Comparison of ENCODE assay signal across 8 cellular contexts in genomic region chr17:75877752-75878173, GRCh38. TPM values are rescaled to one million over a fixed set of nuclear protein-coding genes. Genes with fewer than 3 reads are reported as not detected.
DNase-seq lines count a peak whose midpoint lies in the region; ATAC-seq and TF ChIP-seq lines count a peak whose summit lies in the region.

No MANE protein-coding gene starts in this region.

- H3K27me3 ChIP-seq in foreskin keratinocyte (no peaks in the 10 kb centered on the region), neutrophil (peaks cover 91% of the 10 kb centered on the region)

- peak overlapping the region; percentile 77 for H3K4me3 Mint-ChIP-seq in type B pancreatic cell

- H3K4me3 ChIP-seq in neutrophil (ENCODE audit: low read depth in 1 of 2, low read length in 1 of 2) = peak overlapping the region; percentile 49 to 56

- TF ChIP-seq CTCF in GM12872 (IDR thresholded peaks at IDR 0.05; ENCODE audit: insufficient read depth, low read depth, low read length) = peak; percentile 58
- TF ChIP-seq CTCF in foreskin keratinocyte (conservative IDR thresholded peaks at IDR 0.05) = peak; percentile 72
- peak; percentile 74 for TF ChIP-seq CTCF in neutrophil (IDR thresholded peaks at IDR 0.05)
- TF ChIP-seq CTCF in type B pancreatic cell (conservative IDR thresholded peaks at IDR 0.05) = peak; percentile 70

- H3K27me3 Mint-ChIP-seq in type B pancreatic cell = peaks cover 48% of the 10 kb centered on the region

- H3K27ac Mint-ChIP-seq in type B pancreatic cell = no peak overlapping the region

- peak; percentile 77 for DNase-seq in RKO (ENCODE audit: low spot score)
- peak; percentile 51 for DNase-seq in activated gamma-delta T cell treated with anti-CD3 and anti-CD28 coated beads, Interleukin-2, amount 50 U/mL, for 16 hours (ENCODE audit: low read depth)
- peak; percentile 49 to 60 for DNase-seq in foreskin keratinocyte
- no peak for DNase-seq in type B pancreatic cell (ENCODE audit: extremely low spot score, unreplicated experiment)
- no peak for DNase-seq in NK-92 (lab: John Stamatoyannopoulos, UW; ENCODE audit: unreplicated experiment)

- H3K4me1 Mint-ChIP-seq in type B pancreatic cell (ENCODE audit: unreplicated experiment) = no peaks in the 10 kb centered on the region

- H3K36me3 ChIP-seq in neutrophil = no peaks in the 10 kb centered on the region

- peaks cover 18% of the 10 kb centered on the region for H3K4me1 ChIP-seq in foreskin keratinocyte
- peaks cover 32 to 35% of the 10 kb centered on the region in 2 experiments for H3K4me1 ChIP-seq in neutrophil (ENCODE audit: control insufficient read depth in 1 of 2, insufficient read depth in 1 of 2, low read depth in 1 of 2, low read length in 1 of 2)

- peak; percentile 68 for ATAC-seq in HG03521 (IDR thresholded peaks at IDR 0.05; ENCODE audit: unreplicated experiment)
- ATAC-seq in foreskin keratinocyte = peak; percentile 74

- H3K36me3 Mint-ChIP-seq in type B pancreatic cell = no peaks in the 10 kb centered on the region

- H3K27ac ChIP-seq in foreskin keratinocyte = peak overlapping the region; percentile 82
- peak overlapping the region; percentile 11 for H3K27ac ChIP-seq in neutrophil

- H3K9me3 Mint-ChIP-seq in type B pancreatic cell = no peaks in the 10 kb centered on the region

- H3K9me3 ChIP-seq in neutrophil = no peaks in the 10 kb centered on the region

RNA-seq across cellular contexts. Expression of gene TRIM47, which starts 0.6 kb away (rescaled TPM):
- 41.4 and 55.6 TPM in 2 replicates for total RNA-seq in foreskin keratinocyte
- polyA plus RNA-seq in foreskin keratinocyte = 49.7 and 50.2 TPM in 2 replicates
- 1.9 and 3.1 TPM in 2 replicates for total RNA-seq in type B pancreatic cell (ENCODE audit: low replicate concordance)

RNA-seq across cellular contexts. Expression of gene TRIM65, which starts 19.0 kb away (rescaled TPM):
- 17.6 and 20.9 TPM in 2 replicates for total RNA-seq in foreskin keratinocyte
- 12.4 and 12.8 TPM in 2 replicates for polyA plus RNA-seq in foreskin keratinocyte
- 8.1 and 19.0 TPM in 2 replicates for total RNA-seq in type B pancreatic cell (ENCODE audit: low replicate concordance)

RNA-seq across cellular contexts. Expression of gene WBP2, which starts 22.6 kb away (rescaled TPM):
- 38.6 and 42.2 TPM in 2 replicates for total RNA-seq in foreskin keratinocyte
- polyA plus RNA-seq in foreskin keratinocyte = 73.9 and 74.2 TPM in 2 replicates
- total RNA-seq in type B pancreatic cell (ENCODE audit: low replicate concordance) = 43.0 and 49.9 TPM in 2 replicates

RNA-seq across cellular contexts. Expression of gene MRPL38, which starts 26.9 kb away (rescaled TPM):
- total RNA-seq in foreskin keratinocyte (78.1 and 82.0 TPM in 2 replicates), type B pancreatic cell (ENCODE audit: low replicate concordance) (93.5 and 113 TPM in 2 replicates)
- 77.8 and 81.8 TPM in 2 replicates for polyA plus RNA-seq in foreskin keratinocyte

RNA-seq across cellular contexts. Expression of gene UNC13D, which starts 33.6 kb away (rescaled TPM):
- total RNA-seq in foreskin keratinocyte (0.53 and 1.0 TPM in 2 replicates), type B pancreatic cell (ENCODE audit: low replicate concordance) (7.1 and 7.4 TPM in 2 replicates)
- polyA plus RNA-seq in foreskin keratinocyte = 0.80 and 0.82 TPM in 2 replicates

Comparison
In these comparisons a context has a peak if more than half of its experiments do, and no peak if none do; other contexts are left out.
1. DNase-seq: peak in RKO (single experiment), activated gamma-delta T cell treated with anti-CD3 and anti-CD28 coated beads, Interleukin-2, amount 50 U/mL, for 16 hours (single experiment) and foreskin keratinocyte (2 of 2); none in type B pancreatic cell (single experiment) and NK-92 (single experiment).
2. RNA of gene TRIM47, which starts 0.6 kb away (total RNA-seq): 41.4 to 55.6 TPM in foreskin keratinocyte; 1.9 to 3.1 TPM in type B pancreatic cell; every median in the first group is over 10 times any median in the second.
3. Peak in every context shown above with its lines, with median percentiles within 50 percentile points of each other: CTCF ChIP-seq.